Comparison of ENCODE assay signal across 8 cellular contexts in genomic region chr10:133515471-133515870, GRCh38. TPM values are rescaled to one million over a fixed set of nuclear protein-coding genes. Genes with fewer than 3 reads are reported as not detected.
"Had no signal": no experiment of that assay in that cellular context is flagged by ENCODE, and none has a peak within 500 bp of the region (broad histone marks: within the 10 kb centered on the region; RNA-seq: fewer than 3 reads in every experiment).

No MANE protein-coding gene starts in this region.

- H3K4me3 ChIP-seq: K562 had no signal

- FAIRE-seq: HTR-8/SVneo, K562 had no signal

- H3K4me3 Mint-ChIP-seq: IgD-negative memory B cell had no signal

- H3K27ac Mint-ChIP-seq: IgD-negative memory B cell had no signal

- DNase-seq: KBM-7, KG1 had no signal

- H3K27ac ChIP-seq: HL-60 had no signal

- ATAC-seq: K562 had no signal

RNA-seq across cellular contexts. Expression of gene CYP2E1, which starts 11.7 kb away (rescaled TPM):
- total RNA-seq: HT-29 had no signal
- polyA plus RNA-seq: IgD-negative memory B cell had no signal

RNA-seq across cellular contexts. Expression of gene SYCE1, which starts 49.9 kb away (rescaled TPM):
- total RNA-seq: HT-29, IMR-90, K562 had no signal
- polyA plus RNA-seq: IgD-negative memory B cell, IMR-90, K562 had no signal
